ENCODE assay signal across 10 cellular contexts in the genomic region with DNA sequence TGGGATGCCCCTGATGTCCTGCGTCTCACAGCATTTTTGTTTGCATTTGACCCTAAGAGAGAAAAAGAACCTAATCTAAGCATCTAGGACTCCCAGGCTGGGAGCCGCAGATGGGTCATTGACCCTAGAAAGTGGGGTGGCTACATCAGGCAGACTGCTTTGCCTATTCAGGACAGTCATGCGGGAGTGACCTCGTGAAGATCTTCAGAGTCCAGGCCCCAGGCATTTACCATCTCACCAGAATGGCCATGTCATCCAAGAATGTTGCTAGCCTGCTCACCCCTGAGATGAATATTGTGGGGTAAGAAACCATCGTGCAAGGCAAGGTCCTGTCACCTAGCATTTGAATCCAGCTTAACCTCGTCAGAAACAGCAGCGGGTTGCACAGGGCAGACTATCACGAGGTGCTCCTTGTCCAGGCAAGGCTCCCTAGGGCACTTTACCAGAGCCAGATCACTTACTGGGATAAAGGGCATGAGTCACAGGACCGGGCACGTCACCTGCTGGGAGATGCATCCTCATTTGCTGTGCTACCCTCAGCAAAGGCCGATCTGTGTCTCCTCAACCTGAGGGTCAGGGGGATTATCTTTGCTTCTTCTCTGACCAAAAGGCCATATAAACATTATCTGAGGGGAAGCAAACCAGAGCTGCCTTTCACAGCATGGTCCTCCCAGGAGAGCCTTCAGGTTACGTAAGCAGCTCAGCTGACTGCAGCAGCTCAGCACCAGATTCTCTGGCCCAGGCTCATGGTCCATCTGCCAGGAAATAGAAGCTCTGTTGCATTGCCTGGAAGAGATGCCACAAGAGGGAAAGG.
DNase-seq lines count a peak whose midpoint lies in the region; ATAC-seq and TF ChIP-seq lines count a peak whose summit lies in the region.
"Had no signal": no experiment of that assay in that cellular context is flagged by ENCODE, and none has a peak within 500 bp of the region (broad histone marks: within the 10 kb centered on the region; RNA-seq: fewer than 3 reads in every experiment).

No MANE protein-coding gene starts in this region.

- H3K9ac ChIP-seq in subcutaneous abdominal adipose tissue (ENCODE audit: low read length in 5 of 5): peak overlapping the region in 2 of 5 donors; percentile 50 to 62

- intact Hi-C loops in body of pancreas (cut with DNase I): no loop called here

- H3K9me3 ChIP-seq in body of pancreas: no peaks in the 10 kb centered on the region
- no peaks in the 10 kb centered on the region for H3K9me3 ChIP-seq in subcutaneous abdominal adipose tissue (ENCODE audit: control insufficient read depth in 5 of 5, low read length in 5 of 5)

- ATAC-seq in body of pancreas: peak; percentile 47
- ATAC-seq in HG02678 (IDR thresholded peaks at IDR 0.05; ENCODE audit: unreplicated experiment): no peak
- no peak for ATAC-seq in GM21360 (IDR thresholded peaks at IDR 0.05; ENCODE audit: unreplicated experiment)

- no peaks in the 10 kb centered on the region for H3K4me1 ChIP-seq in body of pancreas
- H3K4me1 ChIP-seq in subcutaneous abdominal adipose tissue (ENCODE audit: control insufficient read depth in 5 of 5, insufficient read depth in 5 of 5, low read length in 5 of 5): peaks cover 10 to 48% (median 26%) of the 10 kb centered on the region in 5 donors

- TF ChIP-seq CTCF in body of pancreas (IDR thresholded peaks at IDR 0.05): no peak

- no peak overlapping the region for H3K4me3 ChIP-seq in body of pancreas
- peak overlapping the region in 1 of 5 donors; percentile 31 for H3K4me3 ChIP-seq in subcutaneous abdominal adipose tissue (ENCODE audit: low read depth in 1 of 5, low read length in 5 of 5)

- WGBS in body of pancreas, 2 donors: 76 to 82% methylated on average over 9 to 12 of the region's 12 CpGs

- DNase-seq in H4 (ENCODE audit: low spot score) (peak; percentile 51), body of pancreas (peak; percentile 21 to 43 (median 34)), inferior parietal cortex (ENCODE audit: extremely low spot score) (peak; percentile 25), NCI-H1105 (lab: John Stamatoyannopoulos, UW) (no peak)
- DNase-seq in activated CD4-positive, alpha-beta T cell treated with anti-CD3 and anti-CD28 coated beads for 48 hours: no peak
- DNase-seq: activated CD4-positive, alpha-beta T cell treated with anti-CD3 and anti-CD28 coated beads, Interleukin-2, amount 50 U/mL, for 1 hour; NCI-H2029 had no signal

- H3K27ac ChIP-seq in body of pancreas (no peak overlapping the region), subcutaneous abdominal adipose tissue (ENCODE audit: low read depth, low read length) (peak overlapping the region; percentile 92)

- H3K27me3 ChIP-seq in body of pancreas (no peaks in the 10 kb centered on the region), subcutaneous abdominal adipose tissue (ENCODE audit: control insufficient read depth in 5 of 5, insufficient read depth in 4 of 5, low read length in 5 of 5) (no peaks in the 10 kb centered on the region)

- no peak for TF ChIP-seq POLR2A in body of pancreas (IDR thresholded peaks at IDR 0.05)

- H3K36me3 ChIP-seq in body of pancreas (replicated peaks in 1 of 2; ENCODE audit: insufficient read depth in 1 of 2, low read depth in 2 of 2) (no peaks in the 10 kb centered on the region), subcutaneous abdominal adipose tissue (ENCODE audit: control insufficient read depth in 5 of 5, insufficient read depth in 5 of 5, low read length in 5 of 5) (no peaks in the 10 kb centered on the region)

Comparison
In these comparisons a context has a peak if more than half of its experiments do, and no peak if none do; other contexts are left out.
1. DNase-seq: peak in H4 (single experiment), body of pancreas (4 of 4) and inferior parietal cortex (single experiment); none in NCI-H1105 (single experiment) and activated CD4-positive, alpha-beta T cell treated with anti-CD3 and anti-CD28 coated beads for 48 hours (single experiment).